Comparison of ENCODE assay signal across 8 cellular contexts in the genomic region with DNA sequence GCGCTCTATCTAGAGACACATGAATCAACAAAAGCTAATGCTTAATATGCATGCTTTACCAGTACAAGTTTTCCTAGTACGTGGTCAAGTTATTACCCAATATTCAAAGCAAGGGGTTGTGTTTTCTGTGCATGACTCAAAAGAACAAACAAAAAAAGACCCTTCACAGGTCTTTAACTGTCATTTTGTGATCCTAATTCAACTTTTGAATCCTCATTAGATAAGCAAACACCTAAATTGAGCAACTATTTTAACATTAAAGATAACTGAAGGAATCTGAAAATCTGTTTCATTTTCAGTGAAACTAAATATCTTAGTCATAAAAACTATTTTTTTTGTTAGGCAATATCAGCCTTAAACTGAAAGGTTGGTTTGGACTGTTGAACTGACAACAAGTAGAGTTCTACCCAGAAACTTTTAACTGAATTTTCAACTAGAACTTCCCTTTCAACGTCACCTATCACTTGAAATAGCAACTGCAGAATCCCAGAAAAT. TPM values are rescaled to one million over a fixed set of nuclear protein-coding genes. Genes with fewer than 3 reads are reported as not detected.
DNase-seq lines count a peak whose midpoint lies in the region; ATAC-seq and TF ChIP-seq lines count a peak whose summit lies in the region.

No MANE protein-coding gene starts in this region.

- H3K27me3 Mint-ChIP-seq in MCF 10A (ENCODE audit: insufficient read depth, unreplicated experiment): no peaks in the 10 kb centered on the region
- no peaks in the 10 kb centered on the region for H3K27me3 Mint-ChIP-seq in activated CD8-positive, alpha-beta T cell treated with anti-CD3 and anti-CD28 coated beads, Interleukin-2, amount 10 ng/mL, durations not matched to agents 7 days and 5 days (ENCODE audit: low read depth)

- dilution Hi-C loops in mammary epithelial cell (cut with HindIII; ENCODE audit: low sequenced_read_pairs): no loop called here

- no peak overlapping the region for H3K9ac ChIP-seq in mammary epithelial cell (ENCODE audit: insufficient read depth, low read length)

- H3K36me3 ChIP-seq in mammary epithelial cell (ENCODE audit: insufficient read depth, low read length) (no peaks in the 10 kb centered on the region), sigmoid colon (no peaks in the 10 kb centered on the region)

- peak; percentile 37 for DNase-seq in MCF 10A (ENCODE audit: unreplicated experiment)
- DNase-seq in mammary epithelial cell: no peak
- DNase-seq in activated CD8-positive, alpha-beta T cell treated with anti-CD3 and anti-CD28 coated beads, Interleukin-2, amount 10 ng/mL, durations not matched to agents 7 days and 5 days: no peak
- DNase-seq in sciatic nerve (ENCODE audit: low spot score): no peak
- no peak for DNase-seq in sigmoid colon
- no peak for DNase-seq in stimulated activated CD4-positive, alpha-beta T cell treated with anti-CD3 and anti-CD28 coated beads, Interleukin-15, amount 100 ng/mL, for 24 hours
- DNase-seq in AG08396 (ENCODE audit: low spot score): no peak

- H3K4me3 Mint-ChIP-seq in MCF 10A (ENCODE audit: unreplicated experiment): peak overlapping the region; percentile 47
- peak overlapping the region; percentile 74 for H3K4me3 Mint-ChIP-seq in activated CD8-positive, alpha-beta T cell treated with anti-CD3 and anti-CD28 coated beads, Interleukin-2, amount 10 ng/mL, durations not matched to agents 7 days and 5 days

- no peaks in the 10 kb centered on the region for H4K20me1 ChIP-seq in mammary epithelial cell (ENCODE audit: insufficient read depth, low read length)

- no peak overlapping the region for H3K4me2 ChIP-seq in mammary epithelial cell (ENCODE audit: insufficient read depth, low read depth, low read length)

- H3K4me1 ChIP-seq in mammary epithelial cell (ENCODE audit: insufficient read depth, low read length) (no peaks in the 10 kb centered on the region), sigmoid colon (no peaks in the 10 kb centered on the region)

- H3K79me2 ChIP-seq in mammary epithelial cell (ENCODE audit: insufficient read depth, low read length): no peaks in the 10 kb centered on the region

- no peak overlapping the region for H2AFZ ChIP-seq in mammary epithelial cell (ENCODE audit: low read depth, low read length)

- in situ Hi-C loops in mammary epithelial cell (cut with MboI; ENCODE audit: low sequenced_read_pairs in 2 of 2): no loop called here

- peaks cover 3% of the 10 kb centered on the region for H3K27me3 ChIP-seq in mammary epithelial cell (ENCODE audit: insufficient read depth, low read length)
- no peaks in the 10 kb centered on the region for H3K27me3 ChIP-seq in sigmoid colon

- TF ChIP-seq EP300 in sigmoid colon (IDR thresholded peaks at IDR 0.05): no peak

- POLR2A ChIA-PET in MCF 10A (lab: Yijun Ruan, JAX): interaction anchor here (1.0 to 1.9 kb wide), 2 partner anchors 9 to 12 kb away, joined by 4 to 7 read pairs; partner anchors contain the start of gene ST8SIA4
- POLR2A ChIA-PET in activated CD8-positive, alpha-beta T cell treated with anti-CD3 and anti-CD28 coated beads, Interleukin-2, amount 10 ng/mL, durations not matched to agents 7 days and 5 days (lab: Charles Lee): interaction anchor here (11.0 kb wide), 1 partner anchor 12 kb away, joined by 188 read pairs; the partner anchor contains the start of gene ST8SIA4

- peaks cover 7% of the 10 kb centered on the region for H3K4me1 Mint-ChIP-seq in MCF 10A (ENCODE audit: insufficient read depth, unreplicated experiment)
- peaks cover 63% of the 10 kb centered on the region for H3K4me1 Mint-ChIP-seq in activated CD8-positive, alpha-beta T cell treated with anti-CD3 and anti-CD28 coated beads, Interleukin-2, amount 10 ng/mL, durations not matched to agents 7 days and 5 days (ENCODE audit: low read depth)

- peak overlapping the region; percentile 85 for H3K27ac Mint-ChIP-seq in MCF 10A (ENCODE audit: low read depth, unreplicated experiment)
- H3K27ac Mint-ChIP-seq in activated CD8-positive, alpha-beta T cell treated with anti-CD3 and anti-CD28 coated beads, Interleukin-2, amount 10 ng/mL, durations not matched to agents 7 days and 5 days: peak overlapping the region; percentile 91

- no peak for TF ChIP-seq POLR2A in sigmoid colon (IDR thresholded peaks at IDR 0.05)

- CTCF ChIA-PET in MCF 10A (lab: Yijun Ruan, JAX) (no interaction called here), mammary epithelial cell (lab: Charles Lee; ENCODE audit: low non-redundant PET) (no interaction called here)
- CTCF ChIA-PET in activated CD8-positive, alpha-beta T cell treated with anti-CD3 and anti-CD28 coated beads, Interleukin-2, amount 10 ng/mL, durations not matched to agents 7 days and 5 days (lab: Charles Lee): interaction anchor here (1.7 to 7.4 kb wide), 2 partner anchors 8 to 11 kb away, joined by 5 to 71 read pairs; partner anchors contain the start of gene ST8SIA4

- intact Hi-C loops in MCF 10A (cut with micrococcal nuclease): no loop called here
- intact Hi-C loops in mammary epithelial cell (cut with micrococcal nuclease): no loop called here
- intact Hi-C loops in sciatic nerve (cut with DNase I): no loop called here
- intact Hi-C loops in sigmoid colon (cut with DNase I): no loop called here

- no TSS peak for BruUV-seq in MCF 10A (replicated peaks; lab: Mats Ljungman, UMichigan)
- BruUV-seq in mammary epithelial cell (replicated peaks; lab: Mats Ljungman, UMichigan): no TSS peak

- no peaks in the 10 kb centered on the region for H3K9me3 ChIP-seq in mammary epithelial cell (replicated peaks; ENCODE audit: insufficient read depth, low read length)
- no peaks in the 10 kb centered on the region for H3K9me3 ChIP-seq in sigmoid colon

- WGBS in mammary epithelial cell (ENCODE audit: low coverage, missing lambda C conversion rate): 46% methylated on average over 3 of the region's 3 CpGs
- 40 to 42% methylated on average over 3 of the region's 3 CpGs for whole genome bisulfite sequencing in sigmoid colon, 2 donors

- H3K4me3 ChIP-seq in mammary epithelial cell (replicated peaks in 1 of 3; ENCODE audit: insufficient read depth in 1 of 3, low read depth in 2 of 3, low read length in 3 of 3) (no peak overlapping the region), sigmoid colon (no peak overlapping the region)

- TF ChIP-seq CTCF in MCF 10A (IDR thresholded peaks at IDR 0.05; ENCODE audit: unreplicated experiment) (no peak), mammary epithelial cell (conservative IDR thresholded peaks at IDR 0.05 in 1 of 2, IDR thresholded peaks at IDR 0.05 in 1 of 2; ENCODE audit: extremely low read depth in 1 of 2, insufficient read depth in 1 of 2, low read depth in 1 of 2, low read length in 2 of 2) (no peak), sigmoid colon (IDR thresholded peaks at IDR 0.05) (no peak)

- H3K27ac ChIP-seq in mammary epithelial cell (ENCODE audit: insufficient read depth, low read depth, low read length): no peak overlapping the region
- H3K27ac ChIP-seq in sigmoid colon: no peak overlapping the region

- no peaks in the 10 kb centered on the region for H3K9me3 Mint-ChIP-seq in MCF 10A (ENCODE audit: unreplicated experiment)
- H3K9me3 Mint-ChIP-seq in activated CD8-positive, alpha-beta T cell treated with anti-CD3 and anti-CD28 coated beads, Interleukin-2, amount 10 ng/mL, durations not matched to agents 7 days and 5 days (ENCODE audit: insufficient read depth): peaks cover under 1% of the 10 kb centered on the region

- ATAC-seq in HG03175 (IDR thresholded peaks at IDR 0.05; ENCODE audit: unreplicated experiment) (peak; percentile 75), sciatic nerve (peak; percentile 62)
- ATAC-seq in activated CD8-positive, alpha-beta T cell treated with anti-CD3 and anti-CD28 coated beads, Interleukin-2, amount 10 ng/mL, durations not matched to agents 7 days and 5 days: peak; percentile 30

- H3K36me3 Mint-ChIP-seq in MCF 10A (ENCODE audit: insufficient read depth, unreplicated experiment): no peaks in the 10 kb centered on the region
- peaks cover 57% of the 10 kb centered on the region for H3K36me3 Mint-ChIP-seq in activated CD8-positive, alpha-beta T cell treated with anti-CD3 and anti-CD28 coated beads, Interleukin-2, amount 10 ng/mL, durations not matched to agents 7 days and 5 days (ENCODE audit: low read depth)

RNA-seq across cellular contexts. Expression of gene ST8SIA4, which starts 12.5 kb away (rescaled TPM):
- total RNA-seq in MCF 10A (2022) (0.26 and 0.54 TPM in 2 replicates), mammary epithelial cell (under 1 TPM in 1 of 2 donors, not detected in 1; under 0.01 TPM), sciatic nerve (17.3 TPM), sigmoid colon (1 to 10 TPM; 1.4 to 8.3 (median 2.6) TPM)
- polyA plus RNA-seq in mammary epithelial cell (not detected), sigmoid colon (1 to 10 TPM in 2 of 3 donors, under 1 TPM in 1; 0.60 to 4.1 (median 3.0) TPM)
- not detected for polyA minus RNA-seq in mammary epithelial cell
- total RNA-seq in activated CD8-positive, alpha-beta T cell treated with anti-CD3 and anti-CD28 coated beads, Interleukin-2, amount 10 ng/mL, durations not matched to agents 7 days and 5 days: 10 to 100 TPM; 35.8 to 37.5 TPM
